1 cellular context compared by ENCODE assay signal in genomic region chr12:75890660-75891059, GRCh38.
TF ChIP-seq lines count a peak whose summit lies in the region.

No MANE protein-coding gene starts in this region.

TF ChIP-seq in HepG2, 621 proteins besides CTCF, POLR2A, EP300 and RAD21:
- TF ChIP-seq PAF1 (CRISPR knock-in tag; IDR thresholded peaks at IDR 0.05), result no peak
- no peak for TF ChIP-seq CREB3 (CRISPR knock-in tag; IDR thresholded peaks at IDR 0.05)
- no peak for TF ChIP-seq ELF4 (CRISPR knock-in tag; IDR thresholded peaks at IDR 0.05; ENCODE audit: borderline replicate concordance)
- TF ChIP-seq HMG20A (CRISPR knock-in tag; IDR thresholded peaks at IDR 0.05; ENCODE audit: borderline replicate concordance), result no peak
- no peak for TF ChIP-seq ZNF274 (CRISPR knock-in tag; IDR thresholded peaks at IDR 0.05)
